Comparison of ENCODE assay signal across 8 cellular contexts in genomic region chrX:147917700-147918694, GRCh38. TPM values are rescaled to one million over a fixed set of nuclear protein-coding genes. Genes with fewer than 3 reads are reported as not detected.
DNase-seq lines count a peak whose midpoint lies in the region; ATAC-seq and TF ChIP-seq lines count a peak whose summit lies in the region.

No MANE protein-coding gene starts in this region.

- ATAC-seq in GM21367 (IDR thresholded peaks at IDR 0.05; ENCODE audit: unreplicated experiment): peak; percentile 86
- peak; percentile 57 for ATAC-seq in HG03575 (IDR thresholded peaks at IDR 0.05; ENCODE audit: extremely low read depth, insufficient number of reproducible peaks, low FRiP score, unreplicated experiment)
- no peak for ATAC-seq in right cardiac atrium

- intact Hi-C loops in right cardiac atrium (cut with DNase I): no loop called here

- peak overlapping the region; percentile 20; the same call in 1 of the 2 replicates for H3K4me3 ChIP-seq in GM06990 (replicated peaks; ENCODE audit: low read depth, low read length)
- H3K4me3 ChIP-seq in right cardiac atrium (ENCODE audit: low read length): no peak overlapping the region

- no peak for TF ChIP-seq CTCF in GM06990 (IDR thresholded peaks at IDR 0.05; ENCODE audit: insufficient read depth, low read length, poor library complexity, severe bottlenecking)

- H3K36me3 ChIP-seq in GM06990 (ENCODE audit: control insufficient read depth, insufficient read depth, low read length): no peaks in the 10 kb centered on the region

- 45% methylated on average over 10 of the region's 10 CpGs for WGBS in right cardiac atrium

- DNase-seq in GM06990 (ENCODE audit: extremely low read depth, insufficient read length): peak; percentile 10
- peak; percentile 56 for DNase-seq in central memory CD4-positive, alpha-beta T cell
- no peak for DNase-seq in SKM-1 treated with dmso at 0.1 percent for 144 hours (lab: John Stamatoyannopoulos, UW; ENCODE audit: unreplicated experiment)
- no peak for DNase-seq in NCI-H446 treated with DMSO at 0.1 percent for 48 hours (lab: John Stamatoyannopoulos, UW)
- DNase-seq in right cardiac atrium: no peak
- DNase-seq in NCI-H2029 (lab: John Stamatoyannopoulos, UW): no peak

- no peaks in the 10 kb centered on the region for H3K9me3 ChIP-seq in right cardiac atrium (ENCODE audit: control insufficient read depth, low read length)

- no peaks in the 10 kb centered on the region for H3K27me3 ChIP-seq in GM06990 (replicated peaks; ENCODE audit: control insufficient read depth, insufficient read depth, low read length)
- H3K27me3 ChIP-seq in right cardiac atrium (ENCODE audit: control insufficient read depth, insufficient read depth): no peaks in the 10 kb centered on the region

- no peak overlapping the region for H3K27ac ChIP-seq in right cardiac atrium (ENCODE audit: low read length)

- peaks cover 2% of the 10 kb centered on the region for H3K4me1 ChIP-seq in right cardiac atrium (ENCODE audit: control insufficient read depth, insufficient read depth, low read length)

RNA-seq across cellular contexts. Expression of gene FMR1, which starts 6.3 kb away (rescaled TPM):
- 10 to 100 TPM; 33.8 to 42.9 (median 38.1) TPM for total RNA-seq in right cardiac atrium
- polyA plus RNA-seq in right cardiac atrium: 18.5 TPM

Comparison
In these comparisons a context has a peak if more than half of its experiments do, and no peak if none do; other contexts are left out.
1. DNase-seq: peak in GM06990 (single experiment) and central memory CD4-positive, alpha-beta T cell (single experiment); none in SKM-1 treated with dmso at 0.1 percent for 144 hours (single experiment), NCI-H446 treated with DMSO at 0.1 percent for 48 hours (single experiment), right cardiac atrium (0 of 3) and NCI-H2029 (single experiment).
2. ATAC-seq: peak in GM21367 (single experiment) and HG03575 (single experiment); none in right cardiac atrium (0 of 2).